Comparison of ENCODE assay signal across 12 cellular contexts in genomic region chr10:46524471-46525176, GRCh38. TPM values are rescaled to one million over a fixed set of nuclear protein-coding genes. Genes with fewer than 3 reads are reported as not detected.
DNase-seq lines count a peak whose midpoint lies in the region; ATAC-seq and TF ChIP-seq lines count a peak whose summit lies in the region.
"Had no signal": no experiment of that assay in that cellular context is flagged by ENCODE, and none has a peak within 500 bp of the region (broad histone marks: within the 10 kb centered on the region; RNA-seq: fewer than 3 reads in every experiment).

No MANE protein-coding gene starts in this region.

- H3K9ac ChIP-seq in GM23248 (peak overlapping the region; percentile 45), fibroblast of lung (ENCODE audit: insufficient read depth, low read length) (no peak overlapping the region)
- H3K9ac ChIP-seq: parathyroid adenoma had no signal

- H3K27ac ChIP-seq in GM23248 (peak overlapping the region; percentile 69), SJCRH30 (peak overlapping the region; percentile 82), fibroblast of lung (ENCODE audit: insufficient read depth, low read length) (peak overlapping the region; percentile 75)
- H3K27ac ChIP-seq: parathyroid adenoma had no signal

- no peak for TF ChIP-seq CTCF in fibroblast of lung (conservative IDR thresholded peaks at IDR 0.05 in 1 of 2, IDR thresholded peaks at IDR 0.05 in 1 of 2; ENCODE audit: low read depth in 1 of 2, low read length in 2 of 2)

- no peaks in the 10 kb centered on the region for H3K9me2 ChIP-seq in GM23248 (ENCODE audit: insufficient read depth)

- H3K4me2 ChIP-seq in GM23248 (ENCODE audit: unreplicated experiment) (peak overlapping the region; percentile 35), fibroblast of lung (ENCODE audit: extremely low read depth, insufficient read depth, low read length) (no peak overlapping the region)

- peak; percentile 79 for DNase-seq in GM23248
- peak; percentile 43 to 45 for DNase-seq in SJCRH30
- DNase-seq in fibroblast of lung (ENCODE audit: low read depth in 2 of 2), result peak; percentile 56 to 76
- peak in 8 of 10 donors; percentile 7 to 87 (median 20) for DNase-seq in posterior cingulate gyrus
- no peak for DNase-seq in midbrain (lab: John Stamatoyannopoulos, UW)
- no peak for DNase-seq in stimulated activated CD4-positive, alpha-beta T cell treated with anti-CD3 and anti-CD28 coated beads, Interleukin-4, amount 100 ng/mL, for 1 hour
- no peak for DNase-seq in dermis blood vessel endothelial cell
- DNase-seq: heart right ventricle, KBM-7 had no signal

- H3K9me3 ChIP-seq in GM23248 (ENCODE audit: low read depth) (no peaks in the 10 kb centered on the region), SJCRH30 (replicated peaks) (no peaks in the 10 kb centered on the region), fibroblast of lung (ENCODE audit: control insufficient read depth, insufficient read depth, low read depth, low read length) (no peaks in the 10 kb centered on the region)
- H3K9me3 ChIP-seq: heart right ventricle had no signal

- H3K27me3 ChIP-seq in GM23248 (replicated peaks; ENCODE audit: insufficient read depth) (no peaks in the 10 kb centered on the region), SJCRH30 (no peaks in the 10 kb centered on the region), fibroblast of lung (ENCODE audit: control insufficient read depth, insufficient read depth, low read length) (no peaks in the 10 kb centered on the region)

- no peaks in the 10 kb centered on the region for H4K20me1 ChIP-seq in GM23248 (ENCODE audit: insufficient read depth)
- no peaks in the 10 kb centered on the region for H4K20me1 ChIP-seq in fibroblast of lung (ENCODE audit: control insufficient read depth, extremely low read depth, insufficient read depth, low read length)

- intact Hi-C loops in posterior cingulate gyrus (cut with DNase I), result no loop called here

- H3K79me2 ChIP-seq in GM23248 (ENCODE audit: insufficient read depth) (no peaks in the 10 kb centered on the region), fibroblast of lung (ENCODE audit: control insufficient read depth, insufficient read depth, low read length) (no peaks in the 10 kb centered on the region)
- H3K79me2 ChIP-seq: parathyroid adenoma had no signal

- H3K4me3 ChIP-seq in GM23248, result no peak overlapping the region
- peak overlapping the region; percentile 13; the same call in 1 of the 2 replicates for H3K4me3 ChIP-seq in SJCRH30
- H3K4me3 ChIP-seq in fibroblast of lung (replicated peaks in 1 of 4; ENCODE audit: control extremely low read depth in 1 of 4, insufficient read depth in 1 of 4, low read depth in 3 of 4, low read length in 4 of 4), result no peak overlapping the region
- H3K4me3 ChIP-seq: HAP-1, heart right ventricle had no signal

- H2AFZ ChIP-seq in GM23248, result peak overlapping the region; percentile 24
- peak overlapping the region; percentile 67 for H2AFZ ChIP-seq in fibroblast of lung (ENCODE audit: low read length)

- H3K4me1 ChIP-seq in GM23248 (ENCODE audit: insufficient read depth) (peaks cover 28% of the 10 kb centered on the region), SJCRH30 (peaks cover 35% of the 10 kb centered on the region), fibroblast of lung (ENCODE audit: control insufficient read depth, extremely low read depth, insufficient read depth, low read length) (peaks cover 28% of the 10 kb centered on the region)
- H3K4me1 ChIP-seq: HAP-1, parathyroid adenoma had no signal

- H3F3A ChIP-seq in GM23248 (ENCODE audit: insufficient read depth), result peaks cover 34% of the 10 kb centered on the region

- ATAC-seq in GM21423 (IDR thresholded peaks at IDR 0.05; ENCODE audit: unreplicated experiment), result no peak

- WGBS in GM23248 (ENCODE audit: low coverage in 1 of 2, low lambda C conversion rate in 2 of 2, missing lambda C conversion rate in 2 of 2), 2 experiments, result 83% methylated on average over 14 of the region's 14 CpGs

- in situ Hi-C loops in GM23248 (cut with MboI), result no loop called here

- H3K36me3 ChIP-seq in GM23248 (ENCODE audit: low read depth) (no peaks in the 10 kb centered on the region), SJCRH30 (no peaks in the 10 kb centered on the region), fibroblast of lung (ENCODE audit: control insufficient read depth, insufficient read depth, low read length) (no peaks in the 10 kb centered on the region)
- H3K36me3 ChIP-seq: HAP-1, heart right ventricle had no signal

RNA-seq across cellular contexts. Expression of gene GPRIN2, which starts 31.8 kb away (rescaled TPM):
- total RNA-seq in GM23248 (2014; rRNA removed; shearing (Covaris generic)), result not detected in 2 replicates
- polyA plus RNA-seq in GM23248 (2016; fragmentation: Nextera tagmentation; extraction: Ambion mirVana), result not detected in 2 replicates
- total RNA-seq in SJCRH30 (2014; rRNA removed; shearing (Covaris generic)), result not detected in 2 replicates
- total RNA-seq in fibroblast of lung, result not detected in 2 replicates
- polyA plus RNA-seq in fibroblast of lung, result not detected in 2 replicates
- polyA plus RNA-seq in fibroblast of lung (2012), result not detected in 2 replicates
- polyA minus RNA-seq in fibroblast of lung (ENCODE audit: low replicate concordance), result not detected in 2 replicates
- 0.09 and 0.17 TPM in 2 replicates for total RNA-seq in dermis blood vessel endothelial cell
- polyA plus RNA-seq: heart right ventricle had no signal

RNA-seq across cellular contexts. Expression of gene SYT15, which starts 54.3 kb away (rescaled TPM):
- 0.89 and 1.2 TPM in 2 replicates for total RNA-seq in GM23248 (2014; rRNA removed; shearing (Covaris generic))
- polyA plus RNA-seq in GM23248 (2016; fragmentation: Nextera tagmentation; extraction: Ambion mirVana), result 2.3 and 3.0 TPM in 2 replicates
- 0.08 TPM in 1 of 2 replicates, not detected in the other for total RNA-seq in SJCRH30 (2014; rRNA removed; shearing (Covaris generic))
- total RNA-seq in fibroblast of lung, result under 0.01 TPM in 2 replicates
- polyA plus RNA-seq in fibroblast of lung, result 0.19 and 0.31 TPM in 2 replicates
- 0.06 and 0.79 TPM in 2 replicates for polyA plus RNA-seq in fibroblast of lung (2012)
- 0.98 TPM in 1 of 2 replicates, not detected in the other for polyA minus RNA-seq in fibroblast of lung (ENCODE audit: low replicate concordance)
- total RNA-seq in dermis blood vessel endothelial cell, result 0.51 and 1.5 TPM in 2 replicates

RNA-seq across cellular contexts. Expression of gene NPY4R, which starts 58.9 kb away (rescaled TPM):
- total RNA-seq in GM23248 (2014; rRNA removed; shearing (Covaris generic)), result not detected in 2 replicates
- 0.34 TPM in 1 of 2 replicates, not detected in the other for polyA plus RNA-seq in GM23248 (2016; fragmentation: Nextera tagmentation; extraction: Ambion mirVana)
- not detected in 2 replicates for total RNA-seq in SJCRH30 (2014; rRNA removed; shearing (Covaris generic))
- total RNA-seq in fibroblast of lung, result not detected in 2 replicates
- 0.07 and 0.24 TPM in 2 replicates for polyA plus RNA-seq in fibroblast of lung
- 0.12 TPM in 1 of 2 replicates, not detected in the other for polyA plus RNA-seq in fibroblast of lung (2012)
- 4.4 TPM in 1 of 2 replicates, not detected in the other for polyA minus RNA-seq in fibroblast of lung (ENCODE audit: low replicate concordance)
- not detected in 2 replicates for total RNA-seq in dermis blood vessel endothelial cell
- total RNA-seq: heart right ventricle had no signal
- polyA plus RNA-seq: heart right ventricle had no signal

Comparison
In these comparisons a context has a peak if more than half of its experiments do, and no peak if none do; other contexts are left out.
1. DNase-seq: peak in GM23248 (single experiment), SJCRH30 (2 of 2), fibroblast of lung (2 of 2) and posterior cingulate gyrus (8 of 10); none in midbrain (single experiment), stimulated activated CD4-positive, alpha-beta T cell treated with anti-CD3 and anti-CD28 coated beads, Interleukin-4, amount 100 ng/mL, for 1 hour (single experiment) and dermis blood vessel endothelial cell (single experiment).
2. Peak in every context shown above with its lines, with median percentiles within 50 percentile points of each other: H3K27ac ChIP-seq.